8 cellular contexts compared by ENCODE assay signal in the genomic region with DNA sequence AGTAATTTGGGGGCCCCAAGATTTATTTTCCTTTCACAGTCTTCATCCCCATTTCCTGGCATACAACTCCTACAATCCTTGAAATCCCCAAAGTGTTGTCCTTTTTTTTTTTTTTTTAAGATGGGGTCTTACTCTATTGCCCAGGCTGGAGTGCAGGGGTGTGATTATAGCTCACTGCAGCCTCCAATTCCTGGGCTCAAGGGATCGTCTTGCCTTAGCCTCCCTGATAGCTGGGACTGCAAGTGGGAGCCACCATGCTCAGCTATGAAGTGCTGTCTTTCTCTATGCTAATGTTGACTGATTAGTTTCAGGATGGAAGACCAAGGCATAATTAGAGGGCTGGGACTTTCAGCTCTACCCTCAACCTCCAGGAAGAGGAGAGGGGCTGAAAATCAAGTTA.
"Had no signal": no experiment of that assay in that cellular context is flagged by ENCODE, and none has a peak within 500 bp of the region (broad histone marks: within the 10 kb centered on the region; RNA-seq: fewer than 3 reads in every experiment).

No MANE protein-coding gene starts in this region.

- H3K4me3 Mint-ChIP-seq: GM23338 had no signal

- H3K9ac ChIP-seq: KMS-11 had no signal

- ATAC-seq: HCT116 had no signal

- H3K9me3 Mint-ChIP-seq: GM23338 had no signal

- FAIRE-seq: HTR-8/SVneo had no signal

- H3K27ac Mint-ChIP-seq: GM23338 had no signal

- H3K4me2 ChIP-seq: KMS-11 had no signal

- H3K9me3 ChIP-seq: HAP-1 had no signal

- DNase-seq: H7, IMR-90, KBM-7 had no signal

- H3K27ac ChIP-seq: KMS-11 had no signal

- H3K4me3 ChIP-seq: GM23338, HAP-1 had no signal

- H3K36me3 ChIP-seq: HAP-1 had no signal

- H3K4me1 ChIP-seq: HAP-1 had no signal
